Comparison of ENCODE assay signal across 1 cellular context in genomic region chr11:45843158-45843924, GRCh38.
A peak's percentile ranks its signal among the peaks of the same experiment; 100 is the strongest.
TF ChIP-seq lines count a peak whose summit lies in the region.

No MANE protein-coding gene starts in this region.

TF ChIP-seq in HepG2, 621 proteins besides CTCF, POLR2A, EP300 and RAD21 (continued from another document and continues in another):
- TF ChIP-seq ISL2 (CRISPR knock-in tag; IDR thresholded peaks at IDR 0.05) (0 out of 2 replicates have a peak, but pooled peaks have one; percentile 44), RFX1 (IDR thresholded peaks at IDR 0.05) (peak; percentile 41; the same call in 1 of the 2 replicates), ZBTB42 (CRISPR knock-in tag; IDR thresholded peaks at IDR 0.05) (no peak), ATF7 (IDR thresholded peaks at IDR 0.05) (no peak), ATF7 (CRISPR knock-in tag; IDR thresholded peaks at IDR 0.05) (no peak), TEAD3 (CRISPR knock-in tag; optimal IDR thresholded peaks at IDR 0.05; ENCODE audit: borderline replicate concordance) (no peak), CREM (IDR thresholded peaks at IDR 0.05) (peak; percentile 40; the same call in 1 of the 2 replicates), CREM (CRISPR knock-in tag; IDR thresholded peaks at IDR 0.05) (no peak), SOX5 (CRISPR knock-in tag; IDR thresholded peaks at IDR 0.05; ENCODE audit: borderline replicate concordance) (peak; percentile 37; the same call in 1 of the 2 replicates), ZNF761 (CRISPR knock-in tag; conservative IDR thresholded peaks at IDR 0.05) (no peak), ZSCAN9 (CRISPR knock-in tag; IDR thresholded peaks at IDR 0.05; ENCODE audit: borderline replicate concordance) (peak; percentile 23; the same call in 1 of the 2 replicates), ZNF33B (CRISPR knock-in tag; IDR thresholded peaks at IDR 0.05) (no peak), YEATS2 (CRISPR knock-in tag; IDR thresholded peaks at IDR 0.05; ENCODE audit: borderline replicate concordance) (0 out of 2 replicates have a peak, but pooled peaks have one; percentile 13), SMARCE1 (IDR thresholded peaks at IDR 0.05; ENCODE audit: borderline replicate concordance) (no peak), NR0B2 (CRISPR knock-in tag; IDR thresholded peaks at IDR 0.05) (no peak), SAP130 (CRISPR knock-in tag; IDR thresholded peaks at IDR 0.05; ENCODE audit: low read depth) (peak; percentile 80), TBL1XR1 (IDR thresholded peaks at IDR 0.05; ENCODE audit: borderline replicate concordance, low read length, partially characterized antibody) (peak; percentile 48), ZNF850 (CRISPR knock-in tag; conservative IDR thresholded peaks at IDR 0.05) (no peak), GABPA (IDR thresholded peaks at IDR 0.05; ENCODE audit: low read depth, low read length) (no peak), GABPA (CRISPR knock-in tag; IDR thresholded peaks at IDR 0.05; ENCODE audit: low read depth) (no peak), ZNF326 (CRISPR knock-in tag; IDR thresholded peaks at IDR 0.05; ENCODE audit: borderline replicate concordance) (no peak), POLR2AphosphoS5 (IDR thresholded peaks at IDR 0.05; ENCODE audit: low read depth, low read length) (peak; percentile 29; the same call in 1 of the 2 replicates), ZNF652 (CRISPR knock-in tag; IDR thresholded peaks at IDR 0.05; ENCODE audit: borderline replicate concordance, low read depth) (no peak), ZNF205 (CRISPR knock-in tag; IDR thresholded peaks at IDR 0.05) (no peak; the same call in 1 of the 2 replicates), ZNF276 (CRISPR knock-in tag; IDR thresholded peaks at IDR 0.05; ENCODE audit: low read depth) (no peak), HNRNPH1 (optimal IDR thresholded peaks at IDR 0.05; ENCODE audit: low read depth, low read length) (no peak), ZNF691 (CRISPR knock-in tag; IDR thresholded peaks at IDR 0.05; ENCODE audit: borderline replicate concordance, low read depth) (no peak), ZNF589 (CRISPR knock-in tag; conservative IDR thresholded peaks at IDR 0.05) (no peak), NFRKB (IDR thresholded peaks at IDR 0.05) (no peak), GATA4 (IDR thresholded peaks at IDR 0.05; ENCODE audit: borderline replicate concordance, low read depth) (no peak), ZNF781 (CRISPR knock-in tag; IDR thresholded peaks at IDR 0.05; ENCODE audit: borderline replicate concordance, not compliant biosample characterization) (no peak), ZBTB7A (CRISPR knock-in tag; IDR thresholded peaks at IDR 0.05) (no peak), CCDC6 (CRISPR knock-in tag; IDR thresholded peaks at IDR 0.05) (no peak), GATAD1 (CRISPR knock-in tag; IDR thresholded peaks at IDR 0.05) (peak; percentile 54), DDIT3 (CRISPR knock-in tag; IDR thresholded peaks at IDR 0.05) (no peak), DNMT1 (CRISPR knock-in tag; IDR thresholded peaks at IDR 0.05) (no peak), ZNF644 (CRISPR knock-in tag; IDR thresholded peaks at IDR 0.05; ENCODE audit: low read depth) (0 out of 2 replicates have a peak, but pooled peaks have one; percentile 14), ZNF337 (CRISPR knock-in tag; IDR thresholded peaks at IDR 0.05; ENCODE audit: borderline replicate concordance, low read depth) (0 out of 2 replicates have a peak, but pooled peaks have one; percentile 50), KDM5B (CRISPR knock-in tag; IDR thresholded peaks at IDR 0.05; ENCODE audit: borderline replicate concordance) (no peak), GFI1 (CRISPR knock-in tag; IDR thresholded peaks at IDR 0.05; ENCODE audit: borderline replicate concordance) (peak; percentile 54), YY1 (IDR thresholded peaks at IDR 0.05; ENCODE audit: insufficient read depth, insufficient replicate concordance, low read depth, low read length) (peak; percentile 31), LCORL (IDR thresholded peaks at IDR 0.05) (no peak), LCORL (CRISPR knock-in tag; IDR thresholded peaks at IDR 0.05) (peak; percentile 38; the same call in 1 of the 2 replicates), ZNF740 (CRISPR knock-in tag; IDR thresholded peaks at IDR 0.05) (no peak), ZBTB33 (CRISPR knock-in tag; IDR thresholded peaks at IDR 0.05) (no peak), MAZ (IDR thresholded peaks at IDR 0.05; ENCODE audit: borderline replicate concordance, low read depth, low read length) (peak; percentile 24; the same call in 1 of the 2 replicates), MAZ (CRISPR knock-in tag; IDR thresholded peaks at IDR 0.05; ENCODE audit: low read depth) (no peak), ZNF660 (CRISPR knock-in tag; IDR thresholded peaks at IDR 0.05; ENCODE audit: borderline replicate concordance, low read depth) (no peak), NR2F2 (IDR thresholded peaks at IDR 0.05; ENCODE audit: borderline replicate concordance, low read depth) (no peak), DMTF1 (CRISPR knock-in tag; IDR thresholded peaks at IDR 0.05) (no peak), ZNF510 (CRISPR knock-in tag; IDR thresholded peaks at IDR 0.05; ENCODE audit: low read depth) (no peak), TOPORS (CRISPR knock-in tag; IDR thresholded peaks at IDR 0.05) (0 out of 2 replicates have a peak, but pooled peaks have one; percentile 25), TFDP2 (CRISPR knock-in tag; IDR thresholded peaks at IDR 0.05) (peak; percentile 69), TMF1 (CRISPR knock-in tag; IDR thresholded peaks at IDR 0.05; ENCODE audit: low read depth) (0 out of 2 replicates have a peak, but pooled peaks have one; percentile 63), TFE3 (CRISPR knock-in tag; IDR thresholded peaks at IDR 0.05) (0 out of 2 replicates have a peak, but pooled peaks have one; percentile 11), ZNF343 (CRISPR knock-in tag; IDR thresholded peaks at IDR 0.05) (0 out of 2 replicates have a peak, but pooled peaks have one; percentile 17), FOSL2 (CRISPR knock-in tag; IDR thresholded peaks at IDR 0.05) (peak; percentile 24; the same call in 1 of the 2 replicates), HMGXB4 (CRISPR knock-in tag; IDR thresholded peaks at IDR 0.05; ENCODE audit: borderline replicate concordance in 1 of 2, low read depth in 1 of 2) (peak; percentile 66 to 87; a peak in 3 of 4 replicates), PBX3 (CRISPR knock-in tag; IDR thresholded peaks at IDR 0.05; ENCODE audit: borderline replicate concordance) (no peak), ELF1 (CRISPR knock-in tag; IDR thresholded peaks at IDR 0.05) (no peak), ZNF703 (CRISPR knock-in tag; IDR thresholded peaks at IDR 0.05; ENCODE audit: borderline replicate concordance) (0 out of 2 replicates have a peak, but pooled peaks have one; percentile 25)
